ENCODE assay signal across 13 cellular contexts in genomic region chr3:128323206-128324081, GRCh38.
DNase-seq lines count a peak whose midpoint lies in the region; ATAC-seq and TF ChIP-seq lines count a peak whose summit lies in the region.
"Had no signal": no experiment of that assay in that cellular context is flagged by ENCODE, and none has a peak within 500 bp of the region (broad histone marks: within the 10 kb centered on the region; RNA-seq: fewer than 3 reads in every experiment).

No MANE protein-coding gene starts in this region.

- TF ChIP-seq POLR2A in testis (IDR thresholded peaks at IDR 0.05): no peak

- DNase-seq in activated CD8-positive, alpha-beta memory T cell treated with anti-CD3 and anti-CD28 coated beads for 24 hours: peak; percentile 48
- no peak for DNase-seq in activated CD8-positive, alpha-beta memory T cell treated with anti-CD3 and anti-CD28 coated beads, Interleukin-2, amount 50 U/mL, for 4 hours
- DNase-seq in NCI-H69 (lab: John Stamatoyannopoulos, UW) (peak; percentile 90), islet precursor cell (peak; percentile 46), testis (peak; percentile 12), amniotic stem cell (lab: John Stamatoyannopoulos, UW) (no peak)
- DNase-seq: CD4-positive, alpha-beta memory T cell; dermis blood vessel endothelial cell; naive thymus-derived CD4-positive, alpha-beta T cell had no signal

- ATAC-seq in HG03439 (IDR thresholded peaks at IDR 0.05; ENCODE audit: unreplicated experiment) (no peak), HG03095 (IDR thresholded peaks at IDR 0.05; ENCODE audit: unreplicated experiment) (no peak)
- ATAC-seq: naive thymus-derived CD4-positive, alpha-beta T cell had no signal

- no peak overlapping the region for H3K4me3 ChIP-seq in testis
- H3K4me3 ChIP-seq: ascending aorta, SJCRH30 had no signal

- WGBS in testis, 2 donors: 84 to 89% methylated on average over 17 of the region's 17 CpGs

- H3K27me3 ChIP-seq in testis: no peaks in the 10 kb centered on the region
- H3K27me3 ChIP-seq: ascending aorta, SJCRH30 had no signal

- TF ChIP-seq CTCF in testis (IDR thresholded peaks at IDR 0.05): no peak

- no peak overlapping the region for H3K27ac ChIP-seq in testis
- H3K27ac ChIP-seq: ascending aorta, SJCRH30 had no signal

- peaks cover 4% of the 10 kb centered on the region for H3K4me1 ChIP-seq in testis
- H3K4me1 ChIP-seq: ascending aorta, SJCRH30 had no signal

- H3K9me3 ChIP-seq in testis: no peaks in the 10 kb centered on the region
- H3K9me3 ChIP-seq: ascending aorta, SJCRH30 had no signal

- intact Hi-C loops in testis (cut with DNase I; ENCODE audit: low total_unique reads): no loop called here

- no peaks in the 10 kb centered on the region for H3K36me3 ChIP-seq in testis (ENCODE audit: low read depth, missing control alignments)
- H3K36me3 ChIP-seq: SJCRH30 had no signal

Comparison
In these comparisons a context has a peak if more than half of its experiments do, and no peak if none do; other contexts are left out.
1. DNase-seq: peak in activated CD8-positive, alpha-beta memory T cell treated with anti-CD3 and anti-CD28 coated beads for 24 hours (single experiment), NCI-H69 (single experiment), islet precursor cell (single experiment) and testis (single experiment); none in activated CD8-positive, alpha-beta memory T cell treated with anti-CD3 and anti-CD28 coated beads, Interleukin-2, amount 50 U/mL, for 4 hours (single experiment) and amniotic stem cell (single experiment).